In the genomic region with DNA sequence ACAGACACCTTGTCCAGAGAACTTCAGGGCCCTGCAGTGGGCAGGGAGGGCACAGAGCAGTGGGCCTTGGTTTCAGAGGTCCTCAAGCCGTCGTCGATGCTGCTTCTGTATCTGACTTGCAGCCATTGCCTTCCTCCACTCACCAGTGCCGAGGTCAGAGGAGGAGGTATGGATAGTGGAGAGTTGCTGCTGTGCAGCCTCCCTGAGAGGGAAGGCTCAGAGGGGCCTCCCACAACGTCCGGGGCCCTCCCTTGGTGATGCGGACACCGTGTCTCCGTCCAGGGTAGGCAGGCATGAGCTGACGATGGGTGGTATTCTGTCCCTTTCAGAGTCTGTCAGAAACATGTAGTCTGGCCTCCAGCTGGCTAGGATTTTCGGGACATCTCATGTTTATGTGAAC, we compare ENCODE assay signal across 18 cellular contexts.
DNase-seq lines count a peak whose midpoint lies in the region; ATAC-seq and TF ChIP-seq lines count a peak whose summit lies in the region.
"Had no signal": no experiment of that assay in that cellular context is flagged by ENCODE, and none has a peak within 500 bp of the region (broad histone marks: within the 10 kb centered on the region; RNA-seq: fewer than 3 reads in every experiment).

No MANE protein-coding gene starts in this region.

- H2AFZ ChIP-seq in neuronal stem cell (ENCODE audit: low read length), result no peak overlapping the region
- H2AFZ ChIP-seq: GM23338 had no signal

- H3K27ac ChIP-seq in breast epithelium (peak overlapping the region in 1 of 2 donors; percentile 20), neuronal stem cell (replicated peaks; ENCODE audit: low read length) (no peak overlapping the region)
- H3K27ac ChIP-seq: BLaER1 had no signal

- no peaks in the 10 kb centered on the region for H3K4me1 Mint-ChIP-seq in MCF 10A (ENCODE audit: insufficient read depth, unreplicated experiment)
- H3K4me1 Mint-ChIP-seq in immature natural killer cell, result peaks cover 17 to 23% of the 10 kb centered on the region in 2 donors

- no peak overlapping the region for H2BK120ac ChIP-seq in neuronal stem cell (ENCODE audit: low read depth, low read length)

- H3K9me3 ChIP-seq in breast epithelium, result no peaks in the 10 kb centered on the region
- H3K9me3 ChIP-seq in neuronal stem cell (replicated peaks in 1 of 2; ENCODE audit: control insufficient read depth in 2 of 2, insufficient read depth in 1 of 2, low read depth in 1 of 2, low read length in 2 of 2), result no peaks in the 10 kb centered on the region
- H3K9me3 ChIP-seq: BLaER1 had no signal

- no peak overlapping the region for H4K91ac ChIP-seq in neuronal stem cell (ENCODE audit: low read depth, low read length, poor library complexity)

- H2BK15ac ChIP-seq in neuronal stem cell (ENCODE audit: low read length), result no peak overlapping the region

- no peak overlapping the region for H4K8ac ChIP-seq in neuronal stem cell (ENCODE audit: low read depth, low read length)

- no peak for TF ChIP-seq POLR2A in breast epithelium (IDR thresholded peaks at IDR 0.05)

- no peak overlapping the region for H3K4me3 ChIP-seq in breast epithelium
- no peak overlapping the region for H3K4me3 ChIP-seq in neuronal stem cell (ENCODE audit: low read length in 2 of 2)
- H3K4me3 ChIP-seq: BLaER1, GM23338 had no signal

- H3K4me3 Mint-ChIP-seq in MCF 10A (ENCODE audit: unreplicated experiment) (no peak overlapping the region), immature natural killer cell (no peak overlapping the region)
- H3K4me3 Mint-ChIP-seq: CD14-positive monocyte; CD4-positive, alpha-beta memory T cell; GM23338; HFFc6 had no signal

- no peak overlapping the region for H2BK5ac ChIP-seq in neuronal stem cell (ENCODE audit: low read length)

- no peaks in the 10 kb centered on the region for H3K36me3 ChIP-seq in breast epithelium
- H3K36me3 ChIP-seq in neuronal stem cell (replicated peaks in 1 of 2; ENCODE audit: control insufficient read depth in 2 of 2, insufficient read depth in 2 of 2, low read length in 2 of 2), result peaks cover 12 to 58% of the 10 kb centered on the region in 2 donors

- H2BK12ac ChIP-seq in neuronal stem cell (ENCODE audit: low read length), result no peak overlapping the region

- H3K27me3 Mint-ChIP-seq in MCF 10A (ENCODE audit: insufficient read depth, unreplicated experiment), result no peaks in the 10 kb centered on the region
- peaks cover 0 to 3% (median 0%) of the 10 kb centered on the region in 3 donors for H3K27me3 Mint-ChIP-seq in immature natural killer cell (ENCODE audit: low read depth in 3 of 3)
- H3K27me3 Mint-ChIP-seq: CD4-positive, alpha-beta memory T cell had no signal

- no peak for DNase-seq in MCF 10A (ENCODE audit: unreplicated experiment)
- no peak for DNase-seq in breast epithelium (ENCODE audit: low spot score in 2 of 2)
- no peak for DNase-seq in left ventricle myocardium superior
- DNase-seq in cardiac septum (ENCODE audit: low spot score), result no peak
- no peak for DNase-seq in neuronal stem cell (ENCODE audit: low spot score)
- no peak for DNase-seq in immature natural killer cell
- DNase-seq in inferior parietal cortex (ENCODE audit: extremely low spot score), result no peak
- DNase-seq: 8988T; CD4-positive, alpha-beta memory T cell; DMS153; DMS79; GDM1; H7; HFFc6 had no signal

- no peak overlapping the region for H3K18ac ChIP-seq in neuronal stem cell (ENCODE audit: low read length)

- H3K27ac Mint-ChIP-seq in MCF 10A (ENCODE audit: low read depth, unreplicated experiment) (peak overlapping the region; percentile 37), immature natural killer cell (no peak overlapping the region)
- H3K27ac Mint-ChIP-seq: GM23338, HFFc6 had no signal

- H3K79me1 ChIP-seq in neuronal stem cell (ENCODE audit: low read depth, low read length), result no peaks in the 10 kb centered on the region

- H3K27me3 ChIP-seq in breast epithelium, result no peaks in the 10 kb centered on the region
- H3K27me3 ChIP-seq in neuronal stem cell (ENCODE audit: control insufficient read depth in 3 of 3, insufficient read depth in 3 of 3, low read depth in 1 of 3, low read length in 3 of 3), result no peaks in the 10 kb centered on the region
- H3K27me3 ChIP-seq: BLaER1 had no signal

- peak overlapping the region; percentile 71 for H3K23ac ChIP-seq in neuronal stem cell (ENCODE audit: low read depth, low read length, poor library complexity)

- H3K9me3 Mint-ChIP-seq in MCF 10A (ENCODE audit: unreplicated experiment) (no peaks in the 10 kb centered on the region), immature natural killer cell (no peaks in the 10 kb centered on the region)
- H3K9me3 Mint-ChIP-seq: CD4-positive, alpha-beta memory T cell; GM23338; HFFc6 had no signal

- peak; percentile 10 for ATAC-seq in left ventricle myocardium superior
- ATAC-seq: GM23338, HCT116 had no signal

- intact Hi-C loops in MCF 10A (cut with micrococcal nuclease), result no loop called here
- intact Hi-C loops in breast epithelium (cut with DNase I; ENCODE audit: low total_unique reads), result no loop called here
- intact Hi-C loops in left ventricle myocardium superior (cut with micrococcal nuclease), result no loop called here
- intact Hi-C loops in cardiac septum (cut with DNase I), result no loop called here

- no peaks in the 10 kb centered on the region for H3K4me1 ChIP-seq in breast epithelium
- peaks cover 0 to 2% of the 10 kb centered on the region in 2 donors for H3K4me1 ChIP-seq in neuronal stem cell (ENCODE audit: control insufficient read depth in 2 of 2, insufficient read depth in 1 of 2, low read depth in 1 of 2, low read length in 2 of 2)

- no peak overlapping the region for H3K14ac ChIP-seq in neuronal stem cell (ENCODE audit: low read length)

- POLR2A ChIA-PET in MCF 10A (lab: Yijun Ruan, JAX), result no interaction called here

- peak overlapping the region; percentile 71 for H2AK5ac ChIP-seq in neuronal stem cell (ENCODE audit: low read depth, low read length)

- H3K4ac ChIP-seq in neuronal stem cell (ENCODE audit: low read length), result no peak overlapping the region

- CTCF ChIA-PET in MCF 10A (lab: Yijun Ruan, JAX), result interaction anchor here (4.1 kb wide), 1 partner anchor 97 kb away, joined by 52 read pairs; no protein-coding TSS in a partner anchor

- H3K36me3 Mint-ChIP-seq in MCF 10A (ENCODE audit: insufficient read depth, unreplicated experiment) (no peaks in the 10 kb centered on the region), immature natural killer cell (no peaks in the 10 kb centered on the region)

- H3K4me2 ChIP-seq in neuronal stem cell (ENCODE audit: insufficient read depth, low read length, poor library complexity, severe bottlenecking), result no peak overlapping the region
- H3K4me2 ChIP-seq: BLaER1, GM23338 had no signal

- no peak for TF ChIP-seq CTCF in MCF 10A (IDR thresholded peaks at IDR 0.05; ENCODE audit: unreplicated experiment)
- TF ChIP-seq CTCF in breast epithelium (IDR thresholded peaks at IDR 0.05), result no peak

- no peak overlapping the region for H3K9ac ChIP-seq in neuronal stem cell (ENCODE audit: low read depth, low read length, poor library complexity)
- H3K9ac ChIP-seq: BLaER1 had no signal

- BruUV-seq in MCF 10A (replicated peaks; lab: Mats Ljungman, UMichigan), result no TSS peak

- no CpG with 5 or more reads among the region's 11 CpGs for WGBS in neuronal stem cell (ENCODE audit: extremely low coverage in 2 of 2, insufficient read length in 2 of 2, insufficient replicate concordance in 1 of 2), 2 donors
